Comparison of ENCODE assay signal across 12 cellular contexts in the genomic region with DNA sequence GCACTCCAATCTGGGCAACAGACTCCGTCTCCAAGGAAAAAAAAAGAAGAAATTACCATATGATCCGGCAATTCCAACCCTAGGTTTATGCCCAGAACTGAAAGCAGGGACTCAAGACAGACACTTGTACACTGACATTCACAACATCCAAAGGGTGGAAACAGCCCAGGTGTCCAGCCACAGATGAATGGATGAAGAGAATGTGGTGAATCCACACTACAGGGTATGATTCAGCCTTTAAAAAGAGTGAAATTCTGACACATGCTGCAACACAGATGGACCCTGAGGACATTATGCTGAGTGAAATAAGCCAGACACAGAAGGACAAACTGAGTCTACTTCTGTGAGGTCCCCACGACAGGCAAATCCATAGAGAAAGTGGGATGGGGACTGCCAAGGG. TPM values are rescaled to one million over a fixed set of nuclear protein-coding genes. Genes with fewer than 3 reads are reported as not detected.
A peak's percentile ranks its signal among the peaks of the same experiment; 100 is the strongest.
DNase-seq lines count a peak whose midpoint lies in the region; ATAC-seq, FAIRE-seq and TF ChIP-seq lines count a peak whose summit lies in the region.
"Had no signal": no experiment of that assay in that cellular context is flagged by ENCODE, and none has a peak within 500 bp of the region (broad histone marks: within the 10 kb centered on the region; RNA-seq: fewer than 3 reads in every experiment).

No MANE protein-coding gene starts in this region.

- H3K4me1 ChIP-seq in CD4-positive, alpha-beta memory T cell (ENCODE audit: insufficient read depth, low read length): peaks cover 8% of the 10 kb centered on the region

- POLR2A ChIA-PET in CD4-positive, alpha-beta memory T cell (lab: Charles Lee; ENCODE audit: partially characterized antibody): no interaction called here

- H3K27me3 ChIP-seq in CD4-positive, alpha-beta memory T cell (ENCODE audit: insufficient read depth, low read length): no peaks in the 10 kb centered on the region
- H3K27me3 ChIP-seq in bronchial epithelial cell (ENCODE audit: control insufficient read depth, insufficient read depth, low read length) (no peaks in the 10 kb centered on the region), brain microvascular endothelial cell (replicated peaks) (no peaks in the 10 kb centered on the region)

- in situ Hi-C loops in brain microvascular endothelial cell (cut with HindIII; ENCODE audit: low pct_ligation_motif_present, low sequenced_read_pairs): no loop called here

- peaks cover 20 to 69% of the 10 kb centered on the region in 2 donors for H3K36me3 Mint-ChIP-seq in CD4-positive, alpha-beta memory T cell
- H3K36me3 Mint-ChIP-seq in nephron progenitor cell (ENCODE audit: low read depth): peaks cover 23% of the 10 kb centered on the region

- TF ChIP-seq CTCF in bronchial epithelial cell (IDR thresholded peaks at IDR 0.05; ENCODE audit: insufficient read depth, low read length, severe bottlenecking): no peak
- no peak for TF ChIP-seq CTCF in nephron progenitor cell (IDR thresholded peaks at IDR 0.05)
- TF ChIP-seq CTCF in brain microvascular endothelial cell (IDR thresholded peaks at IDR 0.05; ENCODE audit: low read depth, low read length, missing control alignments): no peak

- no peak overlapping the region for H3K4me3 Mint-ChIP-seq in CD4-positive, alpha-beta memory T cell
- H3K4me3 Mint-ChIP-seq in nephron progenitor cell: no peak overlapping the region

- peaks cover 21 to 41% (median 26%) of the 10 kb centered on the region in 4 donors for H3K4me1 Mint-ChIP-seq in CD4-positive, alpha-beta memory T cell
- peaks cover 15% of the 10 kb centered on the region for H3K4me1 Mint-ChIP-seq in nephron progenitor cell

- ATAC-seq in HG02884 (IDR thresholded peaks at IDR 0.05; ENCODE audit: unreplicated experiment) (no peak), GM18502 (IDR thresholded peaks at IDR 0.05; ENCODE audit: poor library complexity, unreplicated experiment) (no peak), HG03342 (IDR thresholded peaks at IDR 0.05; ENCODE audit: unreplicated experiment) (no peak)
- ATAC-seq: lower lobe of right lung had no signal

- H3K27me3 Mint-ChIP-seq in CD4-positive, alpha-beta memory T cell: no peaks in the 10 kb centered on the region
- H3K27me3 Mint-ChIP-seq in nephron progenitor cell (ENCODE audit: low read depth, poor library complexity): no peaks in the 10 kb centered on the region

- H3K4me3 ChIP-seq in CD4-positive, alpha-beta memory T cell (ENCODE audit: low read length in 2 of 2): no peak overlapping the region
- H3K4me3 ChIP-seq in bronchial epithelial cell (ENCODE audit: low read depth, low read length) (no peak overlapping the region), brain microvascular endothelial cell (ENCODE audit: low read depth, low read length) (no peak overlapping the region)
- H3K4me3 ChIP-seq: lower lobe of right lung had no signal

- intact Hi-C loops in CD4-positive, alpha-beta memory T cell (cut with micrococcal nuclease): no loop called here

- DNase-seq in CD4-positive, alpha-beta memory T cell: no peak
- DNase-seq in LHCN-M2 (ENCODE audit: low read depth) (peak; percentile 29), bronchial epithelial cell (ENCODE audit: low read depth) (peak; percentile 26), nephron progenitor cell (no peak), brain microvascular endothelial cell (no peak)
- DNase-seq: activated CD4-positive, alpha-beta T cell treated with anti-CD3 and anti-CD28 coated beads for 1 hour; NCI-H1694 had no signal

- CTCF ChIA-PET in CD4-positive, alpha-beta memory T cell (lab: Charles Lee; ENCODE audit: partially characterized antibody): interaction anchor here (1.1 kb wide), 1 partner anchor 23 kb away, joined by 3 read pairs; no protein-coding TSS in a partner anchor

- H3K9me3 Mint-ChIP-seq in CD4-positive, alpha-beta memory T cell: no peaks in the 10 kb centered on the region
- H3K9me3 Mint-ChIP-seq in nephron progenitor cell: no peaks in the 10 kb centered on the region

- peak overlapping the region; percentile 72 to 87 (median 83) for H3K27ac Mint-ChIP-seq in CD4-positive, alpha-beta memory T cell
- H3K27ac Mint-ChIP-seq in nephron progenitor cell: peak overlapping the region; percentile 29

- no peak for FAIRE-seq in bronchial epithelial cell (lab: Jason Lieb, UNC)
- FAIRE-seq: frontal cortex had no signal

- no peak overlapping the region for H3K27ac ChIP-seq in CD4-positive, alpha-beta memory T cell (ENCODE audit: low read depth, low read length)
- H3K27ac ChIP-seq in brain microvascular endothelial cell: no peak overlapping the region

- H3K9me3 ChIP-seq in CD4-positive, alpha-beta memory T cell (ENCODE audit: control insufficient read depth in 1 of 2, low read length in 2 of 2): no peaks in the 10 kb centered on the region
- H3K9me3 ChIP-seq: lower lobe of right lung had no signal

- peaks cover 36% of the 10 kb centered on the region for H3K36me3 ChIP-seq in CD4-positive, alpha-beta memory T cell (ENCODE audit: insufficient read depth, low read length)
- H3K36me3 ChIP-seq in bronchial epithelial cell (ENCODE audit: control insufficient read depth, insufficient read depth, low read length): peaks cover 44% of the 10 kb centered on the region
- peaks cover 70% of the 10 kb centered on the region for H3K36me3 ChIP-seq in brain microvascular endothelial cell (replicated peaks)

RNA-seq across cellular contexts. Expression of gene SGSM3, which starts 43.9 kb away (rescaled TPM):
- total RNA-seq in CD4-positive, alpha-beta memory T cell: 10 to 100 TPM; 87.5 to 90.0 TPM
- polyA plus RNA-seq in CD4-positive, alpha-beta memory T cell: 10 to 100 TPM; 30.5 to 58.2 TPM
- total RNA-seq in LHCN-M2 (2014; rRNA removed): 38.5 and 52.3 TPM in 2 replicates
- 41.3 TPM for polyA plus RNA-seq in LHCN-M2 (2012)
- 45.5 and 65.5 TPM in 2 replicates for total RNA-seq in bronchial epithelial cell

Comparison
In these comparisons a context has a peak if more than half of its experiments do, and no peak if none do; other contexts are left out.
1. DNase-seq: peak in LHCN-M2 (single experiment) and bronchial epithelial cell (single experiment); none in CD4-positive, alpha-beta memory T cell (0 of 5), nephron progenitor cell (single experiment) and brain microvascular endothelial cell (single experiment).